ENCODE assay signal across 16 cellular contexts in genomic region chr10:36801660-36802059, GRCh38.
"Had no signal": no experiment of that assay in that cellular context is flagged by ENCODE, and none has a peak within 500 bp of the region (broad histone marks: within the 10 kb centered on the region; RNA-seq: fewer than 3 reads in every experiment).

No MANE protein-coding gene starts in this region.

- H3K36me3 ChIP-seq: cardiac muscle cell, colonic mucosa, neutrophil, right atrium auricular region, upper lobe of left lung had no signal

- H3K9me3 ChIP-seq: colonic mucosa, neutrophil, right atrium auricular region, upper lobe of left lung had no signal

- H3K9me3 Mint-ChIP-seq: activated CD4-positive, alpha-beta memory T cell treated with anti-CD3 and anti-CD28 coated beads for 36 hours; activated T-cell treated with anti-CD3 and anti-CD28 coated beads, Interleukin-2, amount 50 U/mL, for 4 hours had no signal

- H3K4me3 Mint-ChIP-seq: activated CD4-positive, alpha-beta memory T cell treated with anti-CD3 and anti-CD28 coated beads for 36 hours; activated T-cell treated with anti-CD3 and anti-CD28 coated beads, Interleukin-2, amount 50 U/mL, for 4 hours; naive B cell; stimulated activated effector memory CD8-positive, alpha-beta T cell treated with anti-CD3 and anti-CD28 coated beads, Interleukin-12 subunit alpha, Interleukin-12 subunit beta, amount 100 ng/mL, for 72 hours had no signal

- H3K27me3 ChIP-seq: cardiac muscle cell, colonic mucosa, neutrophil, right atrium auricular region, upper lobe of left lung had no signal

- H3K4me1 Mint-ChIP-seq: naive B cell; stimulated activated effector memory CD8-positive, alpha-beta T cell treated with anti-CD3 and anti-CD28 coated beads, Interleukin-12 subunit alpha, Interleukin-12 subunit beta, amount 100 ng/mL, for 72 hours had no signal

- ATAC-seq: activated naive CD4-positive, alpha-beta T cell treated with anti-CD3 and anti-CD28 coated beads, Interleukin-2, amount 50 U/mL, for 72 hours; activated T-cell treated with anti-CD3 and anti-CD28 coated beads, Interleukin-2, amount 50 U/mL, for 4 hours; stimulated activated effector memory CD8-positive, alpha-beta T cell treated with anti-CD3 and anti-CD28 coated beads, Interleukin-12 subunit alpha, Interleukin-12 subunit beta, amount 100 ng/mL, for 72 hours had no signal

- H3K36me3 Mint-ChIP-seq: activated CD4-positive, alpha-beta memory T cell treated with anti-CD3 and anti-CD28 coated beads for 36 hours; activated naive CD4-positive, alpha-beta T cell treated with anti-CD3 and anti-CD28 coated beads, Interleukin-2, amount 50 U/mL, for 72 hours; naive B cell; stimulated activated effector memory CD8-positive, alpha-beta T cell treated with anti-CD3 and anti-CD28 coated beads, Interleukin-12 subunit alpha, Interleukin-12 subunit beta, amount 100 ng/mL, for 72 hours had no signal

- H3K4me3 ChIP-seq: cardiac muscle cell, colonic mucosa, right atrium auricular region, smooth muscle cell, upper lobe of left lung had no signal

- H3K27ac ChIP-seq: cardiac muscle cell, colonic mucosa, neutrophil, right atrium auricular region, upper lobe of left lung had no signal

- H3K27ac Mint-ChIP-seq: activated CD4-positive, alpha-beta memory T cell treated with anti-CD3 and anti-CD28 coated beads for 36 hours; activated naive CD4-positive, alpha-beta T cell treated with anti-CD3 and anti-CD28 coated beads, Interleukin-2, amount 50 U/mL, for 72 hours; naive B cell; stimulated activated effector memory CD8-positive, alpha-beta T cell treated with anti-CD3 and anti-CD28 coated beads, Interleukin-12 subunit alpha, Interleukin-12 subunit beta, amount 100 ng/mL, for 72 hours had no signal

- H3K27me3 Mint-ChIP-seq: activated CD4-positive, alpha-beta memory T cell treated with anti-CD3 and anti-CD28 coated beads for 36 hours; naive B cell had no signal

- H3K4me1 ChIP-seq: colonic mucosa had no signal

- DNase-seq: activated CD4-positive, alpha-beta memory T cell treated with anti-CD3 and anti-CD28 coated beads for 36 hours; activated CD4-positive, alpha-beta T cell treated with anti-CD3 and anti-CD28 coated beads for 1 hour; activated effector memory CD4-positive, alpha-beta T cell treated with anti-CD3 and anti-CD28 coated beads, Interleukin-2, amount 50 U/mL, for 16 hours; activated T-cell treated with anti-CD3 and anti-CD28 coated beads, Interleukin-2, amount 50 U/mL, for 4 hours; colonic mucosa; effector CD4-positive, alpha-beta T cell; kidney; midbrain; naive B cell had no signal
